Comparison of ENCODE assay signal across 37 cellular contexts in genomic region chrX:6407541-6407940, GRCh38.
"Had no signal": no experiment of that assay in that cellular context is flagged by ENCODE, and none has a peak within 500 bp of the region (broad histone marks: within the 10 kb centered on the region; RNA-seq: fewer than 3 reads in every experiment).

No MANE protein-coding gene starts in this region.

- H3K4me1 ChIP-seq: ascending aorta had no signal

- H3K36me3 Mint-ChIP-seq: activated CD8-positive, alpha-beta memory T cell treated with anti-CD3 and anti-CD28 coated beads, Interleukin-2, amount 10 ng/mL, durations not matched to agents 7 days and 5 days; activated naive CD4-positive, alpha-beta T cell treated with anti-CD3 and anti-CD28 coated beads, Interleukin-2, amount 10 ng/mL, durations not matched to agents 7 days and 5 days; activated naive CD4-positive, alpha-beta T cell treated with anti-CD3 and anti-CD28 coated beads, Interleukin-2, amount 50 U/mL, for 24 hours; activated naive CD8-positive, alpha-beta T cell; activated naive CD8-positive, alpha-beta T cell treated with anti-CD3 and anti-CD28 coated beads, Interleukin-2, amount 10 ng/mL, durations not matched to agents 7 days and 5 days; brain had no signal

- H3K27ac Mint-ChIP-seq: activated B cell treated with CpG ODN at 0.5 μM for 24 hours; activated CD4-positive, alpha-beta memory T cell treated with anti-CD3 and anti-CD28 coated beads, Interleukin-2, amount 10 ng/mL, durations not matched to agents 7 days and 5 days; activated CD4-positive, alpha-beta T cell treated with anti-CD3 and anti-CD28 coated beads, Interleukin-2, amount 10 ng/mL, durations not matched to agents 24 days and 14 days; activated CD8-positive, alpha-beta memory T cell treated with anti-CD3 and anti-CD28 coated beads, Interleukin-2, amount 10 ng/mL, durations not matched to agents 7 days and 5 days; activated CD8-positive, alpha-beta T cell treated with anti-CD3 and anti-CD28 coated beads, Interleukin-2, amount 10 ng/mL, durations not matched to agents 7 days and 5 days; activated naive CD4-positive, alpha-beta T cell treated with anti-CD3 and anti-CD28 coated beads, Interleukin-2, amount 10 ng/mL, durations not matched to agents 7 days and 5 days; activated naive CD4-positive, alpha-beta T cell treated with anti-CD3 and anti-CD28 coated beads, Interleukin-2, amount 50 U/mL, for 24 hours; activated naive CD8-positive, alpha-beta T cell; activated naive CD8-positive, alpha-beta T cell treated with anti-CD3 and anti-CD28 coated beads, Interleukin-2, amount 10 ng/mL, durations not matched to agents 7 days and 5 days; activated naive CD8-positive, alpha-beta T cell treated with anti-CD3 and anti-CD28 coated beads, Interleukin-2, amount 50 U/mL, for 24 hours; activated T-cell treated with anti-CD3 and anti-CD28 coated beads, Interleukin-2, amount 50 U/mL, for 24 hours; activated T-helper 2 cell treated with anti-CD3 and anti-CD28 coated beads, Interferon-gamma antibody, Interleukin-2, Interleukin-4, amounts not matched to agents 10 μg/mL and 5 μg/mL and 100 μg/mL, durations not matched to agents 14 hours and 24 hours and 36 hours; brain; T-helper 1 cell treated with Interleukin-12 subunit alpha and Interleukin-12 subunit beta and Interleukin-4 antibody, amounts not matched to agents 30 μg/mL and 1 μg/mL, for 36 hours; T-helper 2 cell treated with Interferon-gamma antibody and Interleukin-4, amounts not matched to agents 5 μg/mL and 100 μg/mL, for 36 hours had no signal

- H3K27ac ChIP-seq: ascending aorta, cardiac muscle cell, VCaP had no signal

- H3K27me3 ChIP-seq: ascending aorta, cardiac muscle cell had no signal

- H3K27me3 Mint-ChIP-seq: activated B cell treated with CpG ODN at 0.5 μM for 24 hours; activated CD4-positive, alpha-beta memory T cell treated with anti-CD3 and anti-CD28 coated beads, Interleukin-2, amount 10 ng/mL, durations not matched to agents 7 days and 5 days; activated CD4-positive, alpha-beta T cell treated with anti-CD3 and anti-CD28 coated beads, Interleukin-2, amount 10 ng/mL, durations not matched to agents 24 days and 14 days; activated CD8-positive, alpha-beta memory T cell treated with anti-CD3 and anti-CD28 coated beads, Interleukin-2, amount 10 ng/mL, durations not matched to agents 7 days and 5 days; activated naive CD4-positive, alpha-beta T cell treated with anti-CD3 and anti-CD28 coated beads, Interleukin-2, amount 10 ng/mL, durations not matched to agents 7 days and 5 days; activated naive CD4-positive, alpha-beta T cell treated with anti-CD3 and anti-CD28 coated beads, Interleukin-2, amount 50 U/mL, for 24 hours; activated naive CD8-positive, alpha-beta T cell; activated naive CD8-positive, alpha-beta T cell treated with anti-CD3 and anti-CD28 coated beads, Interleukin-2, amount 10 ng/mL, durations not matched to agents 7 days and 5 days; activated naive CD8-positive, alpha-beta T cell treated with anti-CD3 and anti-CD28 coated beads, Interleukin-2, amount 50 U/mL, for 24 hours; activated T-cell treated with anti-CD3 and anti-CD28 coated beads, Interleukin-2, amount 50 U/mL, for 24 hours; brain; central memory CD8-positive, alpha-beta T cell had no signal

- H3K4me3 Mint-ChIP-seq: activated B cell treated with CpG ODN at 0.5 μM for 24 hours; activated CD4-positive, alpha-beta memory T cell treated with anti-CD3 and anti-CD28 coated beads, Interleukin-2, amount 10 ng/mL, durations not matched to agents 7 days and 5 days; activated CD4-positive, alpha-beta T cell treated with anti-CD3 and anti-CD28 coated beads, Interleukin-2, amount 10 ng/mL, durations not matched to agents 24 days and 14 days; activated CD8-positive, alpha-beta memory T cell treated with anti-CD3 and anti-CD28 coated beads, Interleukin-2, amount 10 ng/mL, durations not matched to agents 7 days and 5 days; activated CD8-positive, alpha-beta T cell treated with anti-CD3 and anti-CD28 coated beads, Interleukin-2, amount 10 ng/mL, durations not matched to agents 7 days and 5 days; activated naive CD4-positive, alpha-beta T cell treated with anti-CD3 and anti-CD28 coated beads, Interleukin-2, amount 10 ng/mL, durations not matched to agents 7 days and 5 days; activated naive CD4-positive, alpha-beta T cell treated with anti-CD3 and anti-CD28 coated beads, Interleukin-2, amount 50 U/mL, for 24 hours; activated naive CD8-positive, alpha-beta T cell; activated naive CD8-positive, alpha-beta T cell treated with anti-CD3 and anti-CD28 coated beads, Interleukin-2, amount 10 ng/mL, durations not matched to agents 7 days and 5 days; activated naive CD8-positive, alpha-beta T cell treated with anti-CD3 and anti-CD28 coated beads, Interleukin-2, amount 50 U/mL, for 24 hours; activated T-cell treated with anti-CD3 and anti-CD28 coated beads, Interleukin-2, amount 50 U/mL, for 24 hours; brain; central memory CD8-positive, alpha-beta T cell; T-helper 1 cell treated with Interleukin-12 subunit alpha and Interleukin-12 subunit beta and Interleukin-4 antibody, amounts not matched to agents 30 μg/mL and 1 μg/mL, for 36 hours; T-helper 2 cell treated with Interferon-gamma antibody and Interleukin-4, amounts not matched to agents 5 μg/mL and 100 μg/mL, for 36 hours had no signal

- H3K4me3 ChIP-seq: ascending aorta, cardiac muscle cell had no signal

- DNase-seq: activated B cell treated with CpG ODN at 0.5 μM for 24 hours; activated CD4-positive, alpha-beta memory T cell treated with anti-CD3 and anti-CD28 coated beads, Interleukin-2, amount 10 ng/mL, durations not matched to agents 7 days and 5 days; activated CD4-positive, alpha-beta T cell treated with anti-CD3 and anti-CD28 coated beads for 4 hours; activated CD4-positive, alpha-beta T cell treated with anti-CD3 and anti-CD28 coated beads, Interleukin-2, amount 10 ng/mL, durations not matched to agents 24 days and 14 days; activated CD4-positive, alpha-beta T cell treated with anti-CD3 and anti-CD28 coated beads, Interleukin-2, amount 50 U/mL, for 1 hour; activated CD4-positive, alpha-beta T cell treated with anti-CD3 and anti-CD28 coated beads, Interleukin-2, amount 50 U/mL, for 4 hours; activated CD4-positive, CD25-positive, alpha-beta regulatory T cell treated with anti-CD3 and anti-CD28 coated beads, Interleukin-2, amount 50 U/mL, for 72 hours; activated CD8-positive, alpha-beta memory T cell treated with anti-CD3 and anti-CD28 coated beads for 24 hours; activated CD8-positive, alpha-beta memory T cell treated with anti-CD3 and anti-CD28 coated beads, Interleukin-2, amount 10 ng/mL, durations not matched to agents 7 days and 5 days; activated CD8-positive, alpha-beta memory T cell treated with anti-CD3 and anti-CD28 coated beads, Interleukin-2, amount 50 U/mL, for 48 hours; activated CD8-positive, alpha-beta T cell treated with anti-CD3 and anti-CD28 coated beads, Interleukin-2, amount 10 ng/mL, durations not matched to agents 7 days and 5 days; activated effector memory CD4-positive, alpha-beta T cell treated with Interleukin-2 at 50 U/mL for 16 hours; activated gamma-delta T cell; activated naive CD4-positive, alpha-beta T cell treated with anti-CD3 and anti-CD28 coated beads, Interleukin-2, amount 10 ng/mL, durations not matched to agents 7 days and 5 days; activated naive CD4-positive, alpha-beta T cell treated with Interleukin-2 at 50 U/mL for 16 hours; activated naive CD8-positive, alpha-beta T cell treated with anti-CD3 and anti-CD28 coated beads, Interleukin-2, amount 10 ng/mL, durations not matched to agents 7 days and 5 days; activated naive CD8-positive, alpha-beta T cell treated with anti-CD3 and anti-CD28 coated beads, Interleukin-2, amount 50 U/mL, for 24 hours; activated T-cell treated with anti-CD3 and anti-CD28 coated beads, Interleukin-2, amount 50 U/mL, for 24 hours; activated T-cell treated with anti-CD3 and anti-CD28 coated beads, Interleukin-2, amount 50 U/mL, for 48 hours; amygdala; anterior cingulate cortex; caudate nucleus; cerebellar nuclear complex; T-helper 2 cell; T-helper 9 cell had no signal

- H3K4me1 Mint-ChIP-seq: activated B cell treated with CpG ODN at 0.5 μM for 24 hours; activated CD4-positive, alpha-beta memory T cell treated with anti-CD3 and anti-CD28 coated beads, Interleukin-2, amount 10 ng/mL, durations not matched to agents 7 days and 5 days; activated CD4-positive, alpha-beta T cell treated with anti-CD3 and anti-CD28 coated beads, Interleukin-2, amount 10 ng/mL, durations not matched to agents 24 days and 14 days; activated CD8-positive, alpha-beta memory T cell treated with anti-CD3 and anti-CD28 coated beads, Interleukin-2, amount 10 ng/mL, durations not matched to agents 7 days and 5 days; activated naive CD4-positive, alpha-beta T cell treated with anti-CD3 and anti-CD28 coated beads, Interleukin-2, amount 10 ng/mL, durations not matched to agents 7 days and 5 days; activated naive CD4-positive, alpha-beta T cell treated with anti-CD3 and anti-CD28 coated beads, Interleukin-2, amount 50 U/mL, for 24 hours; activated naive CD8-positive, alpha-beta T cell treated with anti-CD3 and anti-CD28 coated beads, Interleukin-2, amount 50 U/mL, for 24 hours; brain; central memory CD8-positive, alpha-beta T cell had no signal

- FAIRE-seq: bronchial epithelial cell, TTC549 had no signal

- H3K36me3 ChIP-seq: ascending aorta, cardiac muscle cell had no signal

- H3K9me3 ChIP-seq: ascending aorta had no signal

- H3K9me3 Mint-ChIP-seq: activated B cell treated with CpG ODN at 0.5 μM for 24 hours; activated CD4-positive, alpha-beta memory T cell treated with anti-CD3 and anti-CD28 coated beads, Interleukin-2, amount 10 ng/mL, durations not matched to agents 7 days and 5 days; activated CD4-positive, alpha-beta T cell treated with anti-CD3 and anti-CD28 coated beads, Interleukin-2, amount 10 ng/mL, durations not matched to agents 24 days and 14 days; activated naive CD4-positive, alpha-beta T cell treated with anti-CD3 and anti-CD28 coated beads, Interleukin-2, amount 10 ng/mL, durations not matched to agents 7 days and 5 days; activated naive CD4-positive, alpha-beta T cell treated with anti-CD3 and anti-CD28 coated beads, Interleukin-2, amount 50 U/mL, for 24 hours; activated naive CD8-positive, alpha-beta T cell treated with anti-CD3 and anti-CD28 coated beads, Interleukin-2, amount 10 ng/mL, durations not matched to agents 7 days and 5 days; activated naive CD8-positive, alpha-beta T cell treated with anti-CD3 and anti-CD28 coated beads, Interleukin-2, amount 50 U/mL, for 24 hours; activated T-helper 2 cell treated with anti-CD3 and anti-CD28 coated beads, Interferon-gamma antibody, Interleukin-2, Interleukin-4, amounts not matched to agents 10 μg/mL and 5 μg/mL and 100 μg/mL, durations not matched to agents 14 hours and 24 hours and 36 hours; brain; central memory CD8-positive, alpha-beta T cell; T-helper 1 cell treated with Interleukin-12 subunit alpha and Interleukin-12 subunit beta and Interleukin-4 antibody, amounts not matched to agents 30 μg/mL and 1 μg/mL, for 36 hours; T-helper 2 cell treated with Interferon-gamma antibody and Interleukin-4, amounts not matched to agents 5 μg/mL and 100 μg/mL, for 36 hours had no signal

- ATAC-seq: activated CD8-positive, alpha-beta memory T cell treated with anti-CD3 and anti-CD28 coated beads, Interleukin-2, amount 10 ng/mL, durations not matched to agents 7 days and 5 days; activated CD8-positive, alpha-beta T cell treated with anti-CD3 and anti-CD28 coated beads, Interleukin-2, amount 10 ng/mL, durations not matched to agents 7 days and 5 days; activated naive CD8-positive, alpha-beta T cell treated with anti-CD3 and anti-CD28 coated beads, Interleukin-2, amount 50 U/mL, for 24 hours had no signal
